Comparison of ENCODE assay signal across 10 cellular contexts in genomic region chr5:151741678-151742423, GRCh38. TPM values are rescaled to one million over a fixed set of nuclear protein-coding genes. Genes with fewer than 3 reads are reported as not detected.
DNase-seq lines count a peak whose midpoint lies in the region; ATAC-seq and TF ChIP-seq lines count a peak whose summit lies in the region.
"Had no signal": no experiment of that assay in that cellular context is flagged by ENCODE, and none has a peak within 500 bp of the region (broad histone marks: within the 10 kb centered on the region; RNA-seq: fewer than 3 reads in every experiment).

No MANE protein-coding gene starts in this region.

- no peak for ATAC-seq in thoracic aorta (ENCODE audit: insufficient number of reproducible peaks, low FRiP score, low read depth)
- no peak for ATAC-seq in right lobe of liver
- no peak for ATAC-seq in T-cell (replicated peaks in 1 of 4)
- ATAC-seq: activated naive CD8-positive, alpha-beta T cell treated with anti-CD3 and anti-CD28 coated beads, Interleukin-2, amount 50 U/mL, for 24 hours had no signal

- POLR2A ChIA-PET in T-cell (lab: Charles Lee), result interaction anchor here in 1 of 2 donors (0.6 kb wide), 1 partner anchor 1331 kb away, joined by 3 read pairs; no protein-coding TSS in a partner anchor

- no peak for TF ChIP-seq POLR2A in right lobe of liver (IDR thresholded peaks at IDR 0.05)

- H3K4me3 ChIP-seq in thoracic aorta, result no peak overlapping the region
- no peak overlapping the region for H3K4me3 ChIP-seq in right lobe of liver

- DNase-seq in HS-5 (ENCODE audit: low read depth) (peak; percentile 84), astrocyte of the hippocampus (ENCODE audit: low read depth, low spot score) (peak; percentile 53), iris pigment epithelial cell (ENCODE audit: low read depth) (peak; percentile 89), thoracic aorta (ENCODE audit: low spot score) (no peak), right lobe of liver (no peak), T-cell (no peak)
- DNase-seq in NK-92 treated with Interleukin-12 subunit alpha and Interleukin-12 subunit beta, amount 100 ng/mL, for 24 hours (lab: John Stamatoyannopoulos, UW), result no peak
- DNase-seq: activated naive CD8-positive, alpha-beta T cell treated with anti-CD3 and anti-CD28 coated beads, Interleukin-2, amount 50 U/mL, for 24 hours; DMS79 treated with DMSO at 0.1 percent for 48 hours had no signal

- H3K4me1 ChIP-seq in thoracic aorta (ENCODE audit: control insufficient read depth in 1 of 2, low read depth in 2 of 2) (peaks cover 28 to 60% of the 10 kb centered on the region in 2 donors), right lobe of liver (peaks cover 0 to 8% (median 0%) of the 10 kb centered on the region in 4 donors)

- CTCF ChIA-PET in T-cell (lab: Charles Lee), result interaction anchor here in 1 of 2 donors (0.6 to 1.9 kb wide), 3 partner anchors 83 to 187 kb away, joined by 3 to 9 read pairs (median 5); no protein-coding TSS in a partner anchor

- no peak overlapping the region for H3K27ac Mint-ChIP-seq in T-cell
- H3K27ac Mint-ChIP-seq: activated naive CD8-positive, alpha-beta T cell treated with anti-CD3 and anti-CD28 coated beads, Interleukin-2, amount 50 U/mL, for 24 hours; T-helper 2 cell treated with Interferon-gamma antibody and Interleukin-4, amounts not matched to agents 5 μg/mL and 100 μg/mL, for 36 hours had no signal

- peaks cover 30% of the 10 kb centered on the region for H3K36me3 Mint-ChIP-seq in T-cell

- H3K27me3 ChIP-seq in thoracic aorta (replicated peaks; ENCODE audit: insufficient read depth) (no peaks in the 10 kb centered on the region), right lobe of liver (no peaks in the 10 kb centered on the region)

- no peaks in the 10 kb centered on the region for H3K36me3 ChIP-seq in thoracic aorta
- H3K36me3 ChIP-seq in right lobe of liver, result peaks cover 0 to 13% (median 3%) of the 10 kb centered on the region in 4 donors

- peak overlapping the region; percentile 75 to 77 for H3K27ac ChIP-seq in thoracic aorta
- no peak overlapping the region for H3K27ac ChIP-seq in right lobe of liver

- no peaks in the 10 kb centered on the region for H3K27me3 Mint-ChIP-seq in T-cell
- H3K27me3 Mint-ChIP-seq: activated naive CD8-positive, alpha-beta T cell treated with anti-CD3 and anti-CD28 coated beads, Interleukin-2, amount 50 U/mL, for 24 hours had no signal

- no peaks in the 10 kb centered on the region for H3K9me3 Mint-ChIP-seq in T-cell
- H3K9me3 Mint-ChIP-seq: activated naive CD8-positive, alpha-beta T cell treated with anti-CD3 and anti-CD28 coated beads, Interleukin-2, amount 50 U/mL, for 24 hours; T-helper 2 cell treated with Interferon-gamma antibody and Interleukin-4, amounts not matched to agents 5 μg/mL and 100 μg/mL, for 36 hours had no signal

- peaks cover 29 to 41% (median 41%) of the 10 kb centered on the region in 3 donors for H3K4me1 Mint-ChIP-seq in T-cell

- intact Hi-C loops in right lobe of liver (cut with DNase I), result loop anchor here in 1 of 2 donors (10.0 kb wide), 1 partner anchor 87 kb away; no protein-coding TSS in a partner anchor

- TF ChIP-seq CTCF in thoracic aorta (IDR thresholded peaks at IDR 0.05) (no peak), right lobe of liver (IDR thresholded peaks at IDR 0.05) (no peak)

- H3K9me3 ChIP-seq in thoracic aorta (no peaks in the 10 kb centered on the region), right lobe of liver (no peaks in the 10 kb centered on the region)

- 75% methylated on average over 3 of the region's 6 CpGs for WGBS in right lobe of liver (ENCODE audit: insufficient coverage, low coverage, low lambda C conversion rate, missing lambda C conversion rate)

- H3K4me3 Mint-ChIP-seq in T-cell, result no peak overlapping the region
- H3K4me3 Mint-ChIP-seq: activated naive CD8-positive, alpha-beta T cell treated with anti-CD3 and anti-CD28 coated beads, Interleukin-2, amount 50 U/mL, for 24 hours; T-helper 2 cell treated with Interferon-gamma antibody and Interleukin-4, amounts not matched to agents 5 μg/mL and 100 μg/mL, for 36 hours had no signal

RNA-seq across cellular contexts. Expression of gene ATOX1, which starts 16.6 kb away (rescaled TPM):
- total RNA-seq in thoracic aorta (10 to 100 TPM; 32.9 to 36.8 TPM), right lobe of liver (100 to 1,000 TPM in 3 of 6 experiments, 10 to 100 TPM in 3; 83.1 to 177 (median 96.7) TPM), T-cell (10 to 100 TPM; 21.4 to 33.8 (median 30.9) TPM)

RNA-seq across cellular contexts. Expression of gene G3BP1, which starts 29.9 kb away (rescaled TPM):
- total RNA-seq in thoracic aorta, result 100 to 1,000 TPM in 1 of 2 donors, 10 to 100 TPM in 1; 64.7 to 182 TPM
- 100 to 1,000 TPM in 2 of 6 experiments, 10 to 100 TPM in 4; 63.9 to 107 (median 94.5) TPM for total RNA-seq in right lobe of liver
- total RNA-seq in T-cell, result 100 to 1,000 TPM; 109 to 185 (median 170) TPM

RNA-seq across cellular contexts. Expression of gene SPARC, which starts 55.1 kb away (rescaled TPM):
- total RNA-seq in thoracic aorta (1,000 to 10,000 TPM; 1,654 to 1,851 TPM), right lobe of liver (100 to 1,000 TPM in 4 of 6 experiments, 10 to 100 TPM in 2; 62.2 to 277 (median 109) TPM), T-cell (1 to 10 TPM in 4 of 5 donors, not detected in 1; 4.1 to 8.6 (median 5.2) TPM)

Comparison
In these comparisons a context has a peak if more than half of its experiments do, and no peak if none do; other contexts are left out.
1. DNase-seq: peak in HS-5 (single experiment), astrocyte of the hippocampus (single experiment) and iris pigment epithelial cell (single experiment); none in thoracic aorta (single experiment), NK-92 treated with Interleukin-12 subunit alpha and Interleukin-12 subunit beta, amount 100 ng/mL, for 24 hours (single experiment), right lobe of liver (0 of 3) and T-cell (0 of 34).
2. H3K27ac ChIP-seq: peak in thoracic aorta (2 of 2); none in right lobe of liver (0 of 3).
3. RNA of gene SPARC, which starts 55.1 kb away (total RNA-seq): 1,654 to 1,851 TPM in thoracic aorta and 62.2 to 277 TPM in right lobe of liver; 4.1 to 8.6 TPM in T-cell; every median in the first group is over 4 times any median in the second.